ENCODE assay signal across 1 cellular context in the genomic region with DNA sequence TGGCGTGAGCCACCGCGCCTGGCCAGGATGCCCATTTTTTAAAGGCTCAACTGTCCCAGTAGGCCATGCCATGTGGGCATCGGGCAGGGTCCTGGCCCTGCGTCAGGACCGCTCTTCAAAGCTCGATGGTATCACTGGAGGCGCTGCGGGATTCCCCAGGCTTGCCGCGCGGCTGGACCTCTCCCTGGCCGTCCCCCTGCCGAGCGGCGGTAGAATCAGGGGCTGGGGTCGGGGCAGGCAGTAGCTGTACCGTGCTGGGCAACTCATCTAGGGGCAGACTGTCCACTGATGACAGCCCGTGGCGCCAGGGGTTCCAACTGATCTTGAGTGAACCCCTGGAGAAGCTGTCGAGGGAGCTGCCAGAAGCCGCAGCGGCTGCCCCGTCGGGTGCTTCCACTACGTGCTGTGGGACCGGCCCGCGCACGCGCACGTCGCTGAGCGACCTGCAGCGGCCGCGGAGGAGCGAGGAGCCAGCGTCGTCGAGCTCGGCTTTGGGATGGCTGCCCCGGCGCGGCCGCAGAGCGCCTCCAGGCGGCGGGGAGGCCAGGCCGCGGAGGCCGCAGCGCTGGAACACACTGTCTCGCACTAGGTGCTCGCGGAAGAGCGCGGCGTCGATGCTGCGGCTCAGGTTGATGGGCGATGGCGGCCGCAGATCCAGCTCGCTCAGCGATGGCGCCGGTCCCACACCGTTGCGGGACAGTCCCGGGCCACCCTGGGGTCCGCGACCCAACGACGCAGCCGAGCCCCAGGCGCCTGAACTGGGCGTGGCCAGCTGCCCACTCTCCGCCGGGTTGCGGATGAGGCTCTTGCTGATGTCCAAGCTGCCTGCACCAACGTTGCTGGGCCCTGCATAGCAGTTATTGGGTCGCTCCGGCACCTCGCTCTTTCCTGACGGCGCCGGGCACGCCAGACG.
A peak's percentile ranks its signal among the peaks of the same experiment; 100 is the strongest.
TF ChIP-seq lines count a peak whose summit lies in the region.

No MANE protein-coding gene starts in this region.

TF ChIP-seq in HepG2, 621 proteins besides CTCF, POLR2A, EP300 and RAD21 (continued from another document and continues in another):
- TF ChIP-seq, protein P1, sequence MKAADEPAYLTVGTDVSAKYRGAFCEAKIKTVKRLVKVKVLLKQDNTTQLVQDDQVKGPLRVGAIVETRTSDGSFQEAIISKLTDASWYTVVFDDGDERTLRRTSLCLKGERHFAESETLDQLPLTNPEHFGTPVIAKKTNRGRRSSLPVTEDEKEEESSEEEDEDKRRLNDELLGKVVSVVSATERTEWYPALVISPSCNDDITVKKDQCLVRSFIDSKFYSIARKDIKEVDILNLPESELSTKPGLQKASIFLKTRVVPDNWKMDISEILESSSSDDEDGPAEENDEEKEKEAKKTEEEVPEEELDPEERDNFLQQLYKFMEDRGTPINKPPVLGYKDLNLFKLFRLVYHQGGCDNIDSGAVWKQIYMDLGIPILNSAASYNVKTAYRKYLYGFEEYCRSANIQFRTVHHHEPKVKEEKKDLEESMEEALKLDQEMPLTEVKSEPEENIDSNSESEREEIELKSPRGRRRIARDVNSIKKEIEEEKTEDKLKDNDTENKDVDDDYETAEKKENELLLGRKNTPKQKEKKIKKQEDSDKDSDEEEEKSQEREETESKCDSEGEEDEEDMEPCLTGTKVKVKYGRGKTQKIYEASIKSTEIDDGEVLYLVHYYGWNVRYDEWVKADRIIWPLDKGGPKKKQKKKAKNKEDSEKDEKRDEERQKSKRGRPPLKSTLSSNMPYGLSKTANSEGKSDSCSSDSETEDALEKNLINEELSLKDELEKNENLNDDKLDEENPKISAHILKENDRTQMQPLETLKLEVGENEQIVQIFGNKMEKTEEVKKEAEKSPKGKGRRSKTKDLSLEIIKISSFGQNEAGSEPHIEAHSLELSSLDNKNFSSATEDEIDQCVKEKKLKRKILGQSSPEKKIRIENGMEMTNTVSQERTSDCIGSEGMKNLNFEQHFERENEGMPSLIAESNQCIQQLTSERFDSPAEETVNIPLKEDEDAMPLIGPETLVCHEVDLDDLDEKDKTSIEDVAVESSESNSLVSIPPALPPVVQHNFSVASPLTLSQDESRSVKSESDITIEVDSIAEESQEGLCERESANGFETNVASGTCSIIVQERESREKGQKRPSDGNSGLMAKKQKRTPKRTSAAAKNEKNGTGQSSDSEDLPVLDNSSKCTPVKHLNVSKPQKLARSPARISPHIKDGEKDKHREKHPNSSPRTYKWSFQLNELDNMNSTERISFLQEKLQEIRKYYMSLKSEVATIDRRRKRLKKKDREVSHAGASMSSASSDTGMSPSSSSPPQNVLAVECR (CRISPR knock-in tag; IDR thresholded peaks at IDR 0.05; ENCODE audit: borderline replicate concordance): peak; percentile 68; the same call in 1 of the 2 replicates
- TF ChIP-seq IRF2 (CRISPR knock-in tag; IDR thresholded peaks at IDR 0.05) (peak; percentile 90; the same call in 1 of the 2 replicates), NFE2L1 (CRISPR knock-in tag; IDR thresholded peaks at IDR 0.05; ENCODE audit: borderline replicate concordance) (peak; percentile 7; the same call in 1 of the 2 replicates), ZNF589 (CRISPR knock-in tag; conservative IDR thresholded peaks at IDR 0.05) (0 out of 2 replicates have a peak, but pooled peaks have one; percentile 72), ZSCAN31 (CRISPR knock-in tag; IDR thresholded peaks at IDR 0.05; ENCODE audit: low read depth) (peak; percentile 54; the same call in 1 of the 2 replicates), ZNF33A (CRISPR knock-in tag; IDR thresholded peaks at IDR 0.05; ENCODE audit: borderline replicate concordance) (no peak), ATM (IDR thresholded peaks at IDR 0.05; ENCODE audit: borderline replicate concordance) (no peak), REXO4 (CRISPR knock-in tag; IDR thresholded peaks at IDR 0.05; ENCODE audit: borderline replicate concordance) (peak; percentile 21; the same call in 1 of the 2 replicates), NFRKB (IDR thresholded peaks at IDR 0.05) (no peak), TARDBP (CRISPR knock-in tag; IDR thresholded peaks at IDR 0.05) (peak; percentile 88; the same call in 1 of the 2 replicates), HNF4G (IDR thresholded peaks at IDR 0.05; ENCODE audit: borderline replicate concordance, low read depth, low read length) (peak; percentile 5; the same call in 1 of the 2 replicates), HNF4G (CRISPR knock-in tag; IDR thresholded peaks at IDR 0.05; ENCODE audit: borderline replicate concordance, low read depth) (peak; percentile 60; the same call in 1 of the 2 replicates), RELA (CRISPR knock-in tag; IDR thresholded peaks at IDR 0.05) (0 out of 2 replicates have a peak, but pooled peaks have one; percentile 68), FOXA1 (IDR thresholded peaks at IDR 0.05) (no peak), FOXA1 (CRISPR knock-in tag; IDR thresholded peaks at IDR 0.05) (peak; percentile 20; the same call in 1 of the 2 replicates), CAMTA2 (CRISPR knock-in tag; IDR thresholded peaks at IDR 0.05; ENCODE audit: borderline replicate concordance) (no peak; the same call in none of the 2 replicates), HNRNPK (IDR thresholded peaks at IDR 0.05; ENCODE audit: low read depth, low read length, poor library complexity, severe bottlenecking) (peak; percentile 42), RORA (CRISPR knock-in tag; IDR thresholded peaks at IDR 0.05) (0 out of 2 replicates have a peak, but pooled peaks have one; percentile 79), CCAR2 (optimal IDR thresholded peaks at IDR 0.05; ENCODE audit: low read depth, low read length) (no peak)
- TF ChIP-seq, protein P2, sequence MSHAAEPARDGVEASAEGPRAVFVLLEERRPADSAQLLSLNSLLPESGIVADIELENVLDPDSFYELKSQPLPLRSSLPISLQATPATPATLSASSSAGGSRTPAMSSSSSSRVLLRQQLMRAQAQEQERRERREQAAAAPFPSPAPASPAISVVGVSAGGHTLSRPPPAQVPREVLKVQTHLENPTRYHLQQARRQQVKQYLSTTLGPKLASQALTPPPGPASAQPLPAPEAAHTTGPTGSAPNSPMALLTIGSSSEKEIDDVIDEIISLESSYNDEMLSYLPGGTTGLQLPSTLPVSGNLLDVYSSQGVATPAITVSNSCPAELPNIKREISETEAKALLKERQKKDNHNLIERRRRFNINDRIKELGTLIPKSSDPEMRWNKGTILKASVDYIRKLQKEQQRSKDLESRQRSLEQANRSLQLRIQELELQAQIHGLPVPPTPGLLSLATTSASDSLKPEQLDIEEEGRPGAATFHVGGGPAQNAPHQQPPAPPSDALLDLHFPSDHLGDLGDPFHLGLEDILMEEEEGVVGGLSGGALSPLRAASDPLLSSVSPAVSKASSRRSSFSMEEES (CRISPR knock-in tag; IDR thresholded peaks at IDR 0.05): peak; percentile 24; the same call in 1 of the 2 replicates
- TF ChIP-seq, protein P3, sequence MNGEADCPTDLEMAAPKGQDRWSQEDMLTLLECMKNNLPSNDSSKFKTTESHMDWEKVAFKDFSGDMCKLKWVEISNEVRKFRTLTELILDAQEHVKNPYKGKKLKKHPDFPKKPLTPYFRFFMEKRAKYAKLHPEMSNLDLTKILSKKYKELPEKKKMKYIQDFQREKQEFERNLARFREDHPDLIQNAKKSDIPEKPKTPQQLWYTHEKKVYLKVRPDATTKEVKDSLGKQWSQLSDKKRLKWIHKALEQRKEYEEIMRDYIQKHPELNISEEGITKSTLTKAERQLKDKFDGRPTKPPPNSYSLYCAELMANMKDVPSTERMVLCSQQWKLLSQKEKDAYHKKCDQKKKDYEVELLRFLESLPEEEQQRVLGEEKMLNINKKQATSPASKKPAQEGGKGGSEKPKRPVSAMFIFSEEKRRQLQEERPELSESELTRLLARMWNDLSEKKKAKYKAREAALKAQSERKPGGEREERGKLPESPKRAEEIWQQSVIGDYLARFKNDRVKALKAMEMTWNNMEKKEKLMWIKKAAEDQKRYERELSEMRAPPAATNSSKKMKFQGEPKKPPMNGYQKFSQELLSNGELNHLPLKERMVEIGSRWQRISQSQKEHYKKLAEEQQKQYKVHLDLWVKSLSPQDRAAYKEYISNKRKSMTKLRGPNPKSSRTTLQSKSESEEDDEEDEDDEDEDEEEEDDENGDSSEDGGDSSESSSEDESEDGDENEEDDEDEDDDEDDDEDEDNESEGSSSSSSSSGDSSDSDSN (CRISPR knock-in tag; IDR thresholded peaks at IDR 0.05): peak; percentile 83
- TF ChIP-seq, protein P4, sequence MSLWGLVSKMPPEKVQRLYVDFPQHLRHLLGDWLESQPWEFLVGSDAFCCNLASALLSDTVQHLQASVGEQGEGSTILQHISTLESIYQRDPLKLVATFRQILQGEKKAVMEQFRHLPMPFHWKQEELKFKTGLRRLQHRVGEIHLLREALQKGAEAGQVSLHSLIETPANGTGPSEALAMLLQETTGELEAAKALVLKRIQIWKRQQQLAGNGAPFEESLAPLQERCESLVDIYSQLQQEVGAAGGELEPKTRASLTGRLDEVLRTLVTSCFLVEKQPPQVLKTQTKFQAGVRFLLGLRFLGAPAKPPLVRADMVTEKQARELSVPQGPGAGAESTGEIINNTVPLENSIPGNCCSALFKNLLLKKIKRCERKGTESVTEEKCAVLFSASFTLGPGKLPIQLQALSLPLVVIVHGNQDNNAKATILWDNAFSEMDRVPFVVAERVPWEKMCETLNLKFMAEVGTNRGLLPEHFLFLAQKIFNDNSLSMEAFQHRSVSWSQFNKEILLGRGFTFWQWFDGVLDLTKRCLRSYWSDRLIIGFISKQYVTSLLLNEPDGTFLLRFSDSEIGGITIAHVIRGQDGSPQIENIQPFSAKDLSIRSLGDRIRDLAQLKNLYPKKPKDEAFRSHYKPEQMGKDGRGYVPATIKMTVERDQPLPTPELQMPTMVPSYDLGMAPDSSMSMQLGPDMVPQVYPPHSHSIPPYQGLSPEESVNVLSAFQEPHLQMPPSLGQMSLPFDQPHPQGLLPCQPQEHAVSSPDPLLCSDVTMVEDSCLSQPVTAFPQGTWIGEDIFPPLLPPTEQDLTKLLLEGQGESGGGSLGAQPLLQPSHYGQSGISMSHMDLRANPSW (CRISPR knock-in tag; IDR thresholded peaks at IDR 0.05; ENCODE audit: borderline replicate concordance): peak; percentile 46; the same call in 1 of the 2 replicates
- TF ChIP-seq, protein P5, sequence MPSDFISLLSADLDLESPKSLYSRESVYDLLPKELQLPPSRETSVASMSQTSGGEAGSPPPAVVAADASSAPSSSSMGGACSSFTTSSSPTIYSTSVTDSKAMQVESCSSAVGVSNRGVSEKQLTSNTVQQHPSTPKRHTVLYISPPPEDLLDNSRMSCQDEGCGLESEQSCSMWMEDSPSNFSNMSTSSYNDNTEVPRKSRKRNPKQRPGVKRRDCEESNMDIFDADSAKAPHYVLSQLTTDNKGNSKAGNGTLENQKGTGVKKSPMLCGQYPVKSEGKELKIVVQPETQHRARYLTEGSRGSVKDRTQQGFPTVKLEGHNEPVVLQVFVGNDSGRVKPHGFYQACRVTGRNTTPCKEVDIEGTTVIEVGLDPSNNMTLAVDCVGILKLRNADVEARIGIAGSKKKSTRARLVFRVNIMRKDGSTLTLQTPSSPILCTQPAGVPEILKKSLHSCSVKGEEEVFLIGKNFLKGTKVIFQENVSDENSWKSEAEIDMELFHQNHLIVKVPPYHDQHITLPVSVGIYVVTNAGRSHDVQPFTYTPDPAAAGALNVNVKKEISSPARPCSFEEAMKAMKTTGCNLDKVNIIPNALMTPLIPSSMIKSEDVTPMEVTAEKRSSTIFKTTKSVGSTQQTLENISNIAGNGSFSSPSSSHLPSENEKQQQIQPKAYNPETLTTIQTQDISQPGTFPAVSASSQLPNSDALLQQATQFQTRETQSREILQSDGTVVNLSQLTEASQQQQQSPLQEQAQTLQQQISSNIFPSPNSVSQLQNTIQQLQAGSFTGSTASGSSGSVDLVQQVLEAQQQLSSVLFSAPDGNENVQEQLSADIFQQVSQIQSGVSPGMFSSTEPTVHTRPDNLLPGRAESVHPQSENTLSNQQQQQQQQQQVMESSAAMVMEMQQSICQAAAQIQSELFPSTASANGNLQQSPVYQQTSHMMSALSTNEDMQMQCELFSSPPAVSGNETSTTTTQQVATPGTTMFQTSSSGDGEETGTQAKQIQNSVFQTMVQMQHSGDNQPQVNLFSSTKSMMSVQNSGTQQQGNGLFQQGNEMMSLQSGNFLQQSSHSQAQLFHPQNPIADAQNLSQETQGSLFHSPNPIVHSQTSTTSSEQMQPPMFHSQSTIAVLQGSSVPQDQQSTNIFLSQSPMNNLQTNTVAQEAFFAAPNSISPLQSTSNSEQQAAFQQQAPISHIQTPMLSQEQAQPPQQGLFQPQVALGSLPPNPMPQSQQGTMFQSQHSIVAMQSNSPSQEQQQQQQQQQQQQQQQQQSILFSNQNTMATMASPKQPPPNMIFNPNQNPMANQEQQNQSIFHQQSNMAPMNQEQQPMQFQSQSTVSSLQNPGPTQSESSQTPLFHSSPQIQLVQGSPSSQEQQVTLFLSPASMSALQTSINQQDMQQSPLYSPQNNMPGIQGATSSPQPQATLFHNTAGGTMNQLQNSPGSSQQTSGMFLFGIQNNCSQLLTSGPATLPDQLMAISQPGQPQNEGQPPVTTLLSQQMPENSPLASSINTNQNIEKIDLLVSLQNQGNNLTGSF (CRISPR knock-in tag; IDR thresholded peaks at IDR 0.05): 0 out of 2 replicates have a peak, but pooled peaks have one; percentile 32
- TF ChIP-seq, protein P6, sequence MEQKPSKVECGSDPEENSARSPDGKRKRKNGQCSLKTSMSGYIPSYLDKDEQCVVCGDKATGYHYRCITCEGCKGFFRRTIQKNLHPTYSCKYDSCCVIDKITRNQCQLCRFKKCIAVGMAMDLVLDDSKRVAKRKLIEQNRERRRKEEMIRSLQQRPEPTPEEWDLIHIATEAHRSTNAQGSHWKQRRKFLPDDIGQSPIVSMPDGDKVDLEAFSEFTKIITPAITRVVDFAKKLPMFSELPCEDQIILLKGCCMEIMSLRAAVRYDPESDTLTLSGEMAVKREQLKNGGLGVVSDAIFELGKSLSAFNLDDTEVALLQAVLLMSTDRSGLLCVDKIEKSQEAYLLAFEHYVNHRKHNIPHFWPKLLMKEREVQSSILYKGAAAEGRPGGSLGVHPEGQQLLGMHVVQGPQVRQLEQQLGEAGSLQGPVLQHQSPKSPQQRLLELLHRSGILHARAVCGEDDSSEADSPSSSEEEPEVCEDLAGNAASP (CRISPR knock-in tag; IDR thresholded peaks at IDR 0.05; ENCODE audit: borderline replicate concordance): peak; percentile 68
- TF ChIP-seq, protein P7, sequence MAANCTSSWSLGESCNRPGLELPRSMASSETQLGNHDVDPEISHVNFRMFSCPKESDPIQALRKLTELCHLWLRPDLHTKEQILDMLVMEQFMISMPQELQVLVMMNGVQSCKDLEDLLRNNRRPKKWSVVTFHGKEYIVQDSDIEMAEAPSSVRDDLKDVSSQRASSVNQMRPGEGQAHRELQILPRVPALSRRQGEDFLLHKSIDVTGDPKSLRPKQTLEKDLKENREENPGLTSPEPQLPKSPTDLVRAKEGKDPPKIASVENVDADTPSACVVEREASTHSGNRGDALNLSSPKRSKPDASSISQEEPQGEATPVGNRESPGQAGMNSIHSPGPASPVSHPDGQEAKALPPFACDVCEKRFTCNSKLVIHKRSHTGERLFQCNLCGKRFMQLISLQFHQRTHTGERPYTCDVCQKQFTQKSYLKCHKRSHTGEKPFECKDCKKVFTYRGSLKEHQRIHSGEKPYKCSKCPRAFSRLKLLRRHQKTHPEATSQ (CRISPR knock-in tag; IDR thresholded peaks at IDR 0.05; ENCODE audit: borderline replicate concordance): peak; percentile 69; the same call in 1 of the 2 replicates
- TF ChIP-seq, protein P8, sequence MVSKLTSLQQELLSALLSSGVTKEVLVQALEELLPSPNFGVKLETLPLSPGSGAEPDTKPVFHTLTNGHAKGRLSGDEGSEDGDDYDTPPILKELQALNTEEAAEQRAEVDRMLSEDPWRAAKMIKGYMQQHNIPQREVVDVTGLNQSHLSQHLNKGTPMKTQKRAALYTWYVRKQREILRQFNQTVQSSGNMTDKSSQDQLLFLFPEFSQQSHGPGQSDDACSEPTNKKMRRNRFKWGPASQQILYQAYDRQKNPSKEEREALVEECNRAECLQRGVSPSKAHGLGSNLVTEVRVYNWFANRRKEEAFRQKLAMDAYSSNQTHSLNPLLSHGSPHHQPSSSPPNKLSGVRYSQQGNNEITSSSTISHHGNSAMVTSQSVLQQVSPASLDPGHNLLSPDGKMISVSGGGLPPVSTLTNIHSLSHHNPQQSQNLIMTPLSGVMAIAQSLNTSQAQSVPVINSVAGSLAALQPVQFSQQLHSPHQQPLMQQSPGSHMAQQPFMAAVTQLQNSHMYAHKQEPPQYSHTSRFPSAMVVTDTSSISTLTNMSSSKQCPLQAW (CRISPR knock-in tag; IDR thresholded peaks at IDR 0.05): peak; percentile 66
